In genomic region chr18:48106976-48107781, GRCh38 we compare ENCODE assay signal across 16 cellular contexts.
DNase-seq lines count a peak whose midpoint lies in the region.
"Had no signal": no experiment of that assay in that cellular context is flagged by ENCODE, and none has a peak within 500 bp of the region (broad histone marks: within the 10 kb centered on the region; RNA-seq: fewer than 3 reads in every experiment).

No MANE protein-coding gene starts in this region.

- H3K4me1 ChIP-seq in esophagus (ENCODE audit: control insufficient read depth in 2 of 2, insufficient read depth in 2 of 2, low read length in 1 of 2) (peaks cover 2 to 14% of the 10 kb centered on the region in 2 donors), neuronal stem cell (ENCODE audit: control insufficient read depth in 2 of 2, insufficient read depth in 1 of 2, low read depth in 1 of 2, low read length in 2 of 2) (peaks cover 0 to 14% of the 10 kb centered on the region in 2 donors)
- H3K4me1 ChIP-seq: gastroesophageal sphincter had no signal

- peak overlapping the region; percentile 15 for H3K18ac ChIP-seq in neuronal stem cell (ENCODE audit: low read length)

- no peak overlapping the region for H2BK120ac ChIP-seq in neuronal stem cell (ENCODE audit: low read depth, low read length)

- H3K4me3 ChIP-seq in esophagus (ENCODE audit: low read depth in 1 of 2, low read length in 2 of 2) (no peak overlapping the region), neuronal stem cell (ENCODE audit: low read length in 2 of 2) (no peak overlapping the region)
- H3K4me3 ChIP-seq: gastroesophageal sphincter, SK-N-MC, skin epidermis had no signal

- H4K8ac ChIP-seq in neuronal stem cell (ENCODE audit: low read depth, low read length): no peak overlapping the region

- H3K27me3 ChIP-seq in esophagus (ENCODE audit: control insufficient read depth in 1 of 2, insufficient read depth in 2 of 2, low read length in 2 of 2) (no peaks in the 10 kb centered on the region), neuronal stem cell (ENCODE audit: control insufficient read depth in 3 of 3, insufficient read depth in 3 of 3, low read depth in 1 of 3, low read length in 3 of 3) (peaks cover 0 to 10% (median 0%) of the 10 kb centered on the region in 3 experiments)
- H3K27me3 ChIP-seq: gastroesophageal sphincter had no signal

- WGBS in esophagus, 2 donors: 44 to 52% methylated on average over 11 of the region's 11 CpGs
- WGBS in neuronal stem cell (ENCODE audit: extremely low coverage in 2 of 2, insufficient read length in 2 of 2, insufficient replicate concordance in 1 of 2), 2 donors: 100% methylated on average over 1 of the region's 11 CpGs; no CpG with 5 or more reads in 1 of the 2 donors

- H3K9ac ChIP-seq in neuronal stem cell (ENCODE audit: low read depth, low read length, poor library complexity): no peak overlapping the region

- H2BK5ac ChIP-seq in neuronal stem cell (ENCODE audit: low read length): peak overlapping the region; percentile 44

- H3K14ac ChIP-seq in neuronal stem cell (ENCODE audit: low read length): no peak overlapping the region

- H3K23ac ChIP-seq in neuronal stem cell (ENCODE audit: low read depth, low read length, poor library complexity): no peak overlapping the region

- no peak overlapping the region for H2AFZ ChIP-seq in neuronal stem cell (ENCODE audit: low read length)

- H2BK12ac ChIP-seq in neuronal stem cell (ENCODE audit: low read length): no peak overlapping the region

- no peaks in the 10 kb centered on the region for H3K79me1 ChIP-seq in neuronal stem cell (ENCODE audit: low read depth, low read length)

- H3K4me2 ChIP-seq in neuronal stem cell (ENCODE audit: insufficient read depth, low read length, poor library complexity, severe bottlenecking): no peak overlapping the region

- DNase-seq in GM04504 (ENCODE audit: low read depth) (peak; percentile 13), NCI-H2029 (lab: John Stamatoyannopoulos, UW) (peak; percentile 57), neuronal stem cell (ENCODE audit: low spot score) (no peak), HuH-7 (ENCODE audit: low spot score) (no peak), NCI-H2081 (lab: John Stamatoyannopoulos, UW) (no peak), hypothalamus (lab: John Stamatoyannopoulos, UW) (no peak)
- DNase-seq: activated CD4-positive, alpha-beta memory T cell treated with anti-CD3 and anti-CD28 coated beads, Interleukin-2, amount 10 ng/mL, durations not matched to agents 7 days and 5 days; amniotic stem cell; CD4-positive, alpha-beta T cell; IMR-90; mesenchymal stem cell; NCI-H1092 treated with DMSO at 0.1 percent for 48 hours had no signal

- H3K36me3 ChIP-seq in esophagus (ENCODE audit: control insufficient read depth in 2 of 2, insufficient read depth in 2 of 2, low read length in 1 of 2): peaks cover 0 to 2% of the 10 kb centered on the region in 2 donors
- H3K36me3 ChIP-seq in neuronal stem cell (replicated peaks in 1 of 2; ENCODE audit: control insufficient read depth in 2 of 2, insufficient read depth in 2 of 2, low read length in 2 of 2): no peaks in the 10 kb centered on the region
- H3K36me3 ChIP-seq: gastroesophageal sphincter had no signal

- H2BK15ac ChIP-seq in neuronal stem cell (ENCODE audit: low read length): no peak overlapping the region

- no peak overlapping the region for H2AK5ac ChIP-seq in neuronal stem cell (ENCODE audit: low read depth, low read length)

- H3K27ac ChIP-seq in esophagus (ENCODE audit: low read depth in 2 of 2, low read length in 1 of 2): peak overlapping the region; percentile 8 to 38
- H3K27ac ChIP-seq in neuronal stem cell (replicated peaks; ENCODE audit: low read length): no peak overlapping the region
- H3K27ac ChIP-seq: gastroesophageal sphincter, SK-N-MC had no signal

- H3K9me3 ChIP-seq in esophagus (ENCODE audit: control insufficient read depth in 2 of 2, insufficient read depth in 1 of 2, low read depth in 1 of 2, low read length in 1 of 2): no peaks in the 10 kb centered on the region
- H3K9me3 ChIP-seq in neuronal stem cell (replicated peaks in 1 of 2; ENCODE audit: control insufficient read depth in 2 of 2, insufficient read depth in 1 of 2, low read depth in 1 of 2, low read length in 2 of 2): no peaks in the 10 kb centered on the region
- H3K9me3 ChIP-seq: gastroesophageal sphincter had no signal

- no peak overlapping the region for H3K4ac ChIP-seq in neuronal stem cell (ENCODE audit: low read length)

- no peak overlapping the region for H4K91ac ChIP-seq in neuronal stem cell (ENCODE audit: low read depth, low read length, poor library complexity)

Comparison
In these comparisons a context has a peak if more than half of its experiments do, and no peak if none do; other contexts are left out.
1. DNase-seq: peak in GM04504 (single experiment) and NCI-H2029 (single experiment); none in neuronal stem cell (single experiment), HuH-7 (single experiment), NCI-H2081 (0 of 2) and hypothalamus (0 of 51).